Comparison of ENCODE assay signal across 19 cellular contexts in genomic region chr9:121474225-121474947, GRCh38. TPM values are rescaled to one million over a fixed set of nuclear protein-coding genes. Genes with fewer than 3 reads are reported as not detected.
"Had no signal": no experiment of that assay in that cellular context is flagged by ENCODE, and none has a peak within 500 bp of the region (broad histone marks: within the 10 kb centered on the region; RNA-seq: fewer than 3 reads in every experiment).

No MANE protein-coding gene starts in this region.

- H3K9me3 Mint-ChIP-seq: activated B cell treated with CpG ODN at 0.5 μM for 24 hours; activated CD4-positive, alpha-beta memory T cell treated with anti-CD3 and anti-CD28 coated beads for 36 hours; activated naive CD8-positive, alpha-beta T cell treated with anti-CD3 and anti-CD28 coated beads, Interleukin-2, amount 10 ng/mL, durations not matched to agents 7 days and 5 days; activated T-helper 1 cell treated with anti-CD3 and anti-CD28 coated beads, Interleukin-12 subunit alpha, Interleukin-12 subunit beta, Interleukin-2, Interleukin-4 antibody, amounts not matched to agents 30 ng/mL and 10 ng/mL and 1 ng/mL, durations not matched to agents 14 hours and 24 hours and 36 hours; nephron progenitor cell; stimulated activated memory B cell treated with anti-CD40 and anti-IgM and Interleukin-4, amounts not matched to agents 10 μg/mL and 1 μg/mL and 100 μg/mL, for 72 hours; T-helper 2 cell treated with Interferon-gamma antibody and Interleukin-4, amounts not matched to agents 5 μg/mL and 100 μg/mL, for 36 hours had no signal

- H3K36me3 Mint-ChIP-seq: activated CD4-positive, alpha-beta memory T cell treated with anti-CD3 and anti-CD28 coated beads for 36 hours; activated naive CD8-positive, alpha-beta T cell treated with anti-CD3 and anti-CD28 coated beads, Interleukin-2, amount 10 ng/mL, durations not matched to agents 7 days and 5 days; stimulated activated memory B cell treated with anti-CD40 and anti-IgM and Interleukin-4, amounts not matched to agents 10 μg/mL and 1 μg/mL and 100 μg/mL, for 72 hours had no signal

- H3K4me3 ChIP-seq: right lobe of liver, smooth muscle cell, testis had no signal

- H3K4me2 ChIP-seq: SK-N-SH, smooth muscle cell had no signal

- H3K27ac ChIP-seq: brain microvascular endothelial cell, right lobe of liver, testis had no signal

- H3K9me3 ChIP-seq: right lobe of liver, SK-N-SH, testis had no signal

- H3K27ac Mint-ChIP-seq: activated B cell treated with CpG ODN at 0.5 μM for 24 hours; activated CD4-positive, alpha-beta memory T cell treated with anti-CD3 and anti-CD28 coated beads for 36 hours; activated naive CD8-positive, alpha-beta T cell treated with anti-CD3 and anti-CD28 coated beads, Interleukin-2, amount 10 ng/mL, durations not matched to agents 7 days and 5 days; activated T-helper 1 cell treated with anti-CD3 and anti-CD28 coated beads, Interleukin-12 subunit alpha, Interleukin-12 subunit beta, Interleukin-2, Interleukin-4 antibody, amounts not matched to agents 30 ng/mL and 10 ng/mL and 1 ng/mL, durations not matched to agents 14 hours and 24 hours and 36 hours; nephron progenitor cell; stimulated activated memory B cell treated with anti-CD40 and anti-IgM and Interleukin-4, amounts not matched to agents 10 μg/mL and 1 μg/mL and 100 μg/mL, for 72 hours; T-helper 2 cell treated with Interferon-gamma antibody and Interleukin-4, amounts not matched to agents 5 μg/mL and 100 μg/mL, for 36 hours had no signal

- H3K36me3 ChIP-seq: brain microvascular endothelial cell, right lobe of liver had no signal

- H3K4me1 Mint-ChIP-seq: activated B cell treated with CpG ODN at 0.5 μM for 24 hours; activated naive CD8-positive, alpha-beta T cell treated with anti-CD3 and anti-CD28 coated beads, Interleukin-2, amount 10 ng/mL, durations not matched to agents 7 days and 5 days; stimulated activated memory B cell treated with anti-CD40 and anti-IgM and Interleukin-4, amounts not matched to agents 10 μg/mL and 1 μg/mL and 100 μg/mL, for 72 hours had no signal

- H3K4me3 Mint-ChIP-seq: activated B cell treated with CpG ODN at 0.5 μM for 24 hours; activated CD4-positive, alpha-beta memory T cell treated with anti-CD3 and anti-CD28 coated beads for 36 hours; activated naive CD8-positive, alpha-beta T cell treated with anti-CD3 and anti-CD28 coated beads, Interleukin-2, amount 10 ng/mL, durations not matched to agents 7 days and 5 days; activated T-helper 1 cell treated with anti-CD3 and anti-CD28 coated beads, Interleukin-12 subunit alpha, Interleukin-12 subunit beta, Interleukin-2, Interleukin-4 antibody, amounts not matched to agents 30 ng/mL and 10 ng/mL and 1 ng/mL, durations not matched to agents 14 hours and 24 hours and 36 hours; nephron progenitor cell; stimulated activated memory B cell treated with anti-CD40 and anti-IgM and Interleukin-4, amounts not matched to agents 10 μg/mL and 1 μg/mL and 100 μg/mL, for 72 hours; T-helper 2 cell treated with Interferon-gamma antibody and Interleukin-4, amounts not matched to agents 5 μg/mL and 100 μg/mL, for 36 hours had no signal

- DNase-seq: activated B cell treated with CpG ODN at 0.5 μM for 24 hours; activated CD4-positive, alpha-beta memory T cell treated with anti-CD3 and anti-CD28 coated beads for 36 hours; activated CD4-positive, alpha-beta T cell treated with anti-CD3 and anti-CD28 coated beads for 4 hours; activated gamma-delta T cell treated with Interleukin-2 at 50 U/mL for 16 hours; activated naive CD8-positive, alpha-beta T cell treated with anti-CD3 and anti-CD28 coated beads, Interleukin-2, amount 10 ng/mL, durations not matched to agents 7 days and 5 days; activated T-cell treated with anti-CD3 and anti-CD28 coated beads for 4 hours; brain microvascular endothelial cell; effector CD4-positive, alpha-beta T cell; nephron progenitor cell; occipital lobe; right lobe of liver; SK-N-SH; stimulated activated CD4-positive, alpha-beta T cell treated with anti-CD3 and anti-CD28 coated beads, Interleukin-4, amount 100 ng/mL, for 4 hours; testis had no signal

- ATAC-seq: stimulated activated memory B cell treated with anti-CD40 and anti-IgM and Interleukin-4, amounts not matched to agents 10 μg/mL and 1 μg/mL and 100 μg/mL, for 72 hours had no signal

- H3K4me1 ChIP-seq: right lobe of liver had no signal

- H3K9ac ChIP-seq: SK-N-SH had no signal

- H3K27me3 ChIP-seq: right lobe of liver, testis had no signal

RNA-seq across cellular contexts. Expression of gene GGTA1, which starts 25.3 kb away (rescaled TPM):
- total RNA-seq: activated B cell treated with CpG ODN at 0.5 μM for 24 hours; activated CD4-positive, alpha-beta memory T cell treated with anti-CD3 and anti-CD28 coated beads for 36 hours; activated naive CD8-positive, alpha-beta T cell treated with anti-CD3 and anti-CD28 coated beads, Interleukin-2, amount 10 ng/mL, durations not matched to agents 7 days and 5 days; myocyte had no signal
